8 cellular contexts compared by ENCODE assay signal in the genomic region with DNA sequence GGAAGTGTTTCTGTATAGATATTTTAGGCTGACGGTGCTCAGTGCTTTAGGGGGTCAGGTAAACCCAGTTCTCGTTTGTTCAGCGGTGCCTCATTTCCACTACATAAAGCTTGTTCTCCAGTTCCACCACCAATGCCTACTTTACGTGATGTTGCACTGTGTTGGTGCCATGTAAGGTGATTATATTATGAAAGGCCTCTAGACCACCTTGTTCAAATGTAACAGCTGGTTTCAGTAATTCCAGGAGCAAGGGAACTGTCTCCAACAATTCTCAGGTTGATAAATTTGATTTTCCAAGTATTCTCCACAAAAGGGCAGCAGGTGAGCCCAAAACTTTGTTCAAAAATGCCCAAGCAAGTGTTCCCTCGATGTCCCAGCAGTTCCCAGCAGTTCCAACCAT.
DNase-seq lines count a peak whose midpoint lies in the region; ATAC-seq and TF ChIP-seq lines count a peak whose summit lies in the region.
"Had no signal": no experiment of that assay in that cellular context is flagged by ENCODE, and none has a peak within 500 bp of the region (broad histone marks: within the 10 kb centered on the region; RNA-seq: fewer than 3 reads in every experiment).

No MANE protein-coding gene starts in this region.

- no peak overlapping the region for H3K27ac Mint-ChIP-seq in endodermal cell

- H4K20me1 ChIP-seq in SK-N-SH (ENCODE audit: insufficient read depth) (no peaks in the 10 kb centered on the region), hepatocyte (ENCODE audit: insufficient read depth, poor library complexity, severe bottlenecking) (no peaks in the 10 kb centered on the region)

- no peaks in the 10 kb centered on the region for H3K27me3 ChIP-seq in SK-N-SH (ENCODE audit: insufficient read depth)
- no peaks in the 10 kb centered on the region for H3K27me3 ChIP-seq in BE2C
- H3K27me3 ChIP-seq in endodermal cell (ENCODE audit: control insufficient read depth, insufficient read depth, low read length, poor library complexity, severe bottlenecking), result no peaks in the 10 kb centered on the region
- H3K27me3 ChIP-seq in hepatocyte, result no peaks in the 10 kb centered on the region

- no peak overlapping the region for H3K4me3 Mint-ChIP-seq in endodermal cell
- H3K4me3 Mint-ChIP-seq: CD4-positive, alpha-beta memory T cell had no signal

- no peaks in the 10 kb centered on the region for H3K9me2 ChIP-seq in SK-N-SH
- H3K9me2 ChIP-seq in hepatocyte (replicated peaks; ENCODE audit: insufficient read depth), result no peaks in the 10 kb centered on the region

- DNase-seq in SK-N-SH, result peak; percentile 6
- DNase-seq in BE2C, result no peak
- peak; percentile 16 for DNase-seq in endodermal cell
- DNase-seq in hepatocyte (ENCODE audit: low spot score), result no peak

- no peak for TF ChIP-seq RAD21 in SK-N-SH (IDR thresholded peaks at IDR 0.05; ENCODE audit: low read length)

- no peak overlapping the region for H3K4me3 ChIP-seq in SK-N-SH (ENCODE audit: low read depth in 2 of 2, low read length in 1 of 2)
- no peak overlapping the region for H3K4me3 ChIP-seq in BE2C (ENCODE audit: low read depth, low read length)
- no peak overlapping the region for H3K4me3 ChIP-seq in endodermal cell (ENCODE audit: low read length)
- H3K4me3 ChIP-seq in hepatocyte, result no peak overlapping the region

- H3K79me2 ChIP-seq in SK-N-SH (ENCODE audit: insufficient read depth) (no peaks in the 10 kb centered on the region), hepatocyte (no peaks in the 10 kb centered on the region)

- H3K9me3 Mint-ChIP-seq in endodermal cell, result no peaks in the 10 kb centered on the region
- H3K9me3 Mint-ChIP-seq: CD4-positive, alpha-beta memory T cell had no signal

- TF ChIP-seq CTCF in SK-N-SH (IDR thresholded peaks at IDR 0.05) (no peak), BE2C (IDR thresholded peaks at IDR 0.05; ENCODE audit: low read depth, low read length) (0 out of 2 replicates have a peak, but pooled peaks have one; percentile 1), endodermal cell (conservative IDR thresholded peaks at IDR 0.05) (no peak), hepatocyte (IDR thresholded peaks at IDR 0.05; ENCODE audit: poor library complexity) (no peak)

- WGBS in SK-N-SH (ENCODE audit: low lambda C conversion rate), result 52% methylated on average over 5 of the region's 5 CpGs
- WGBS in endodermal cell (ENCODE audit: insufficient coverage in 1 of 2, insufficient read length in 1 of 2), 2 experiments, result 95 to 100% methylated on average over 1 to 5 of the region's 5 CpGs
- 79% methylated on average over 5 of the region's 5 CpGs for WGBS in hepatocyte (ENCODE audit: low lambda C conversion rate, missing lambda C conversion rate)

- no peak for TF ChIP-seq EP300 in SK-N-SH (IDR thresholded peaks at IDR 0.05; ENCODE audit: borderline replicate concordance in 1 of 2, low read depth in 1 of 2, low read length in 1 of 2)

- H2AFZ ChIP-seq in SK-N-SH (ENCODE audit: low read depth) (no peak overlapping the region), hepatocyte (no peak overlapping the region)

- no peak for ATAC-seq in SK-N-SH treated with all-trans-retinoic acid at 6 μM for 48 hours
- ATAC-seq in HG02588 (IDR thresholded peaks at IDR 0.05; ENCODE audit: unreplicated experiment), result no peak

- CTCF ChIA-PET in SK-N-SH (lab: Yijun Ruan, JAX), result interaction anchor here (0.6 to 5.6 kb wide), 74 partner anchors 9 to 695 kb away, joined by 3 to 45 read pairs (median 6); partner anchors contain the start of genes C22orf39, CDC45, CLDN5 and ESS2

- H3K27ac ChIP-seq in SK-N-SH (ENCODE audit: low read depth in 2 of 2, low read length in 1 of 2) (no peak overlapping the region), endodermal cell (ENCODE audit: low read depth, low read length) (no peak overlapping the region), hepatocyte (no peak overlapping the region)
- H3K27ac ChIP-seq: 22Rv1 had no signal

- H3K36me3 Mint-ChIP-seq in endodermal cell (ENCODE audit: low read depth), result no peaks in the 10 kb centered on the region
- H3K36me3 Mint-ChIP-seq: CD4-positive, alpha-beta memory T cell had no signal

- H3K4me2 ChIP-seq in SK-N-SH (no peak overlapping the region), hepatocyte (no peak overlapping the region)

- peaks cover under 1% of the 10 kb centered on the region for H3K27me3 Mint-ChIP-seq in endodermal cell (ENCODE audit: insufficient read depth)

- no peaks in the 10 kb centered on the region for H3F3A ChIP-seq in SK-N-SH (replicated peaks; ENCODE audit: insufficient read depth)

- no peaks in the 10 kb centered on the region for H3K9me3 ChIP-seq in SK-N-SH
- H3K9me3 ChIP-seq in BE2C, result no peaks in the 10 kb centered on the region
- no peaks in the 10 kb centered on the region for H3K9me3 ChIP-seq in endodermal cell (ENCODE audit: control insufficient read depth, low read length)
- H3K9me3 ChIP-seq in hepatocyte (ENCODE audit: low read depth), result no peaks in the 10 kb centered on the region

- POLR2A ChIA-PET in SK-N-SH (lab: Yijun Ruan, JAX), result no interaction called here

- H3K4me1 ChIP-seq in SK-N-SH (ENCODE audit: control insufficient read depth in 1 of 2, insufficient read depth in 2 of 2, low read depth in 1 of 2, low read length in 1 of 2) (no peaks in the 10 kb centered on the region), BE2C (no peaks in the 10 kb centered on the region; the same call in 1 of the 2 replicates), endodermal cell (ENCODE audit: control insufficient read depth, insufficient read depth, low read length) (no peaks in the 10 kb centered on the region), hepatocyte (ENCODE audit: insufficient read depth) (no peaks in the 10 kb centered on the region)

- H3K9ac ChIP-seq in SK-N-SH (no peak overlapping the region), endodermal cell (ENCODE audit: extremely low read depth, low read length, poor library complexity, severe bottlenecking) (no peak overlapping the region)

- H3K4me1 Mint-ChIP-seq in endodermal cell, result peaks cover 4% of the 10 kb centered on the region

- H3K36me3 ChIP-seq in SK-N-SH (replicated peaks in 1 of 2; ENCODE audit: control insufficient read depth in 1 of 2, insufficient read depth in 2 of 2, low read length in 1 of 2), result no peaks in the 10 kb centered on the region
- H3K36me3 ChIP-seq in BE2C, result no peaks in the 10 kb centered on the region
- H3K36me3 ChIP-seq in endodermal cell (ENCODE audit: control insufficient read depth, insufficient read depth, low read length), result no peaks in the 10 kb centered on the region
- H3K36me3 ChIP-seq in hepatocyte (replicated peaks; ENCODE audit: insufficient read depth, low read depth), result no peaks in the 10 kb centered on the region

TF ChIP-seq in SK-N-SH, 30 proteins besides CTCF, POLR2A, EP300 and RAD21 (continues in another document):
- TF ChIP-seq RFX5 (IDR thresholded peaks at IDR 0.05; ENCODE audit: low read length), result no peak
- no peak for TF ChIP-seq NRF1 (IDR thresholded peaks at IDR 0.05; ENCODE audit: low read depth, low read length)
- TF ChIP-seq RXRA (IDR thresholded peaks at IDR 0.05; ENCODE audit: borderline replicate concordance, low read depth), result no peak
- TF ChIP-seq JUND (IDR thresholded peaks at IDR 0.05), result no peak

TF ChIP-seq in SK-N-SH treated with all-trans-retinoic acid at 6 μM for 48 hours, 23 proteins besides CTCF, POLR2A, EP300 and RAD21:
- no peak for TF ChIP-seq TCF4 (CRISPR knock-in tag; IDR thresholded peaks at IDR 0.05; ENCODE audit: borderline replicate concordance)
- no peak for TF ChIP-seq ZNF565 (CRISPR knock-in tag; conservative IDR thresholded peaks at IDR 0.05; ENCODE audit: low read depth)
- no peak for TF ChIP-seq CSDC2 (CRISPR knock-in tag; IDR thresholded peaks at IDR 0.05)
- no peak for TF ChIP-seq PATZ1 (CRISPR knock-in tag; IDR thresholded peaks at IDR 0.05; ENCODE audit: borderline replicate concordance)
- TF ChIP-seq, protein P1, sequence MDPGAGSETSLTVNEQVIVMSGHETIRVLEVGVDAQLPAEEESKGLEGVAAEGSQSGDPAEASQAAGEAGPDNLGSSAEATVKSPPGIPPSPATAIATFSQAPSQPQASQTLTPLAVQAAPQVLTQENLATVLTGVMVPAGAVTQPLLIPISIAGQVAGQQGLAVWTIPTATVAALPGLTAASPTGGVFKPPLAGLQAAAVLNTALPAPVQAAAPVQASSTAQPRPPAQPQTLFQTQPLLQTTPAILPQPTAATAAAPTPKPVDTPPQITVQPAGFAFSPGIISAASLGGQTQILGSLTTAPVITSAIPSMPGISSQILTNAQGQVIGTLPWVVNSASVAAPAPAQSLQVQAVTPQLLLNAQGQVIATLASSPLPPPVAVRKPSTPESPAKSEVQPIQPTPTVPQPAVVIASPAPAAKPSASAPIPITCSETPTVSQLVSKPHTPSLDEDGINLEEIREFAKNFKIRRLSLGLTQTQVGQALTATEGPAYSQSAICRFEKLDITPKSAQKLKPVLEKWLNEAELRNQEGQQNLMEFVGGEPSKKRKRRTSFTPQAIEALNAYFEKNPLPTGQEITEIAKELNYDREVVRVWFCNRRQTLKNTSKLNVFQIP (CRISPR knock-in tag; IDR thresholded peaks at IDR 0.05; ENCODE audit: borderline replicate concordance, low read depth), result no peak

Comparison
In these comparisons a context has a peak if more than half of its experiments do, and no peak if none do; other contexts are left out.
1. DNase-seq: peak in SK-N-SH (single experiment) and endodermal cell (single experiment); none in BE2C (single experiment) and hepatocyte (single experiment).